Comparison of ENCODE assay signal across 19 cellular contexts in genomic region chr21:35297665-35298064, GRCh38.
DNase-seq lines count a peak whose midpoint lies in the region; ATAC-seq, FAIRE-seq and TF ChIP-seq lines count a peak whose summit lies in the region.
"Had no signal": no experiment of that assay in that cellular context is flagged by ENCODE, and none has a peak within 500 bp of the region (broad histone marks: within the 10 kb centered on the region; RNA-seq: fewer than 3 reads in every experiment).

No MANE protein-coding gene starts in this region.

- no peak overlapping the region for H4K5ac ChIP-seq in H1 (ENCODE audit: insufficient read length, low read depth, low read length)

- H3K56ac ChIP-seq in H1 (replicated peaks; ENCODE audit: insufficient read length, low read depth, low read length), result no peak overlapping the region

- H2BK5ac ChIP-seq in H1 (ENCODE audit: low read depth, low read length), result no peak overlapping the region; the same call in 1 of the 2 replicates

- H3K9me3 Mint-ChIP-seq in stimulated activated naive B cell treated with anti-CD40 and anti-IgM and Interleukin-4, amounts not matched to agents 10 μg/mL and 1 μg/mL and 100 μg/mL, for 72 hours, result peaks cover 10 to 12% of the 10 kb centered on the region in 2 donors
- H3K9me3 Mint-ChIP-seq: CD4-positive, alpha-beta T cell had no signal

- peak overlapping the region; percentile 59 for H3K9ac ChIP-seq in OCI-LY3 (ENCODE audit: low read length)
- no peak overlapping the region for H3K9ac ChIP-seq in H1 (replicated peaks in 1 of 4; ENCODE audit: extremely low read depth in 1 of 4, low read depth in 3 of 4, low read length in 3 of 4)

- H3K9me3 ChIP-seq in OCI-LY3 (ENCODE audit: insufficient read depth, low read length), result no peaks in the 10 kb centered on the region
- no peaks in the 10 kb centered on the region; a peak in 1 of 4 replicates for H3K9me3 ChIP-seq in H1 (ENCODE audit: insufficient read depth in 2 of 2, low read depth in 1 of 2, low read length in 1 of 2)
- H3K9me3 ChIP-seq: Caco-2 had no signal

- 90 to 100% methylated on average over 1 to 4 of the region's 4 CpGs for WGBS in H1 (ENCODE audit: extremely low coverage in 1 of 2, insufficient coverage in 1 of 2, insufficient read length in 1 of 2, insufficient replicate concordance in 2 of 2, low coverage in 1 of 2, low lambda C conversion rate in 2 of 2, missing lambda C conversion rate in 1 of 2), 2 experiments

- FAIRE-seq in H1 (lab: Jason Lieb, UNC), result no peak
- FAIRE-seq: A204.1, D721Med, HTR-8/SVneo had no signal

- CTCF ChIA-PET in H1 (lab: Charles Lee; ENCODE audit: partially characterized antibody), result interaction anchor here (0.6 to 1.4 kb wide), 3 partner anchors 24 to 732 kb away, joined by 3 to 4 read pairs (median 4); no protein-coding TSS in a partner anchor

- no peak for TF ChIP-seq POLR2A in H1 (IDR thresholded peaks at IDR 0.05; ENCODE audit: control extremely low read depth in 1 of 2, low read depth in 2 of 2, low read length in 2 of 2)

- no peak overlapping the region for H3K23ac ChIP-seq in H1 (ENCODE audit: insufficient read length)

- H3K36me3 Mint-ChIP-seq in stimulated activated naive B cell treated with anti-CD40 and anti-IgM and Interleukin-4, amounts not matched to agents 10 μg/mL and 1 μg/mL and 100 μg/mL, for 72 hours, result peaks cover 8 to 12% of the 10 kb centered on the region in 2 donors

- H3K4me1 ChIP-seq in OCI-LY3 (ENCODE audit: low read length) (peaks cover 31% of the 10 kb centered on the region), H1 (replicated peaks in 1 of 4; ENCODE audit: control insufficient read depth in 3 of 4, insufficient read depth in 4 of 4, low read length in 3 of 4) (peaks cover 0 to 10% (median 3%) of the 10 kb centered on the region in 4 experiments; a peak in 2 of 7 replicates)
- H3K4me1 ChIP-seq: Caco-2 had no signal

- H3K18ac ChIP-seq in H1 (ENCODE audit: extremely low read depth, low read length), result no peak overlapping the region

- H3K4me3 ChIP-seq in OCI-LY3 (ENCODE audit: low read length) (peak overlapping the region; percentile 57), H1 (ENCODE audit: extremely low read depth in 1 of 4, insufficient read depth in 2 of 4, low read depth in 3 of 4, low read length in 4 of 4) (no peak overlapping the region)

- H3K14ac ChIP-seq in H1 (ENCODE audit: insufficient read length), result no peak overlapping the region

- no peak overlapping the region for H4K91ac ChIP-seq in H1 (replicated peaks; ENCODE audit: insufficient read length, low read length)

- H3K4me2 ChIP-seq in OCI-LY3 (ENCODE audit: low read length) (peak overlapping the region; percentile 69), H1 (ENCODE audit: insufficient read depth in 1 of 2, low read depth in 2 of 2, low read length in 2 of 2) (no peak overlapping the region)

- POLR2A ChIA-PET in H1 (lab: Charles Lee; ENCODE audit: partially characterized antibody), result no interaction called here

- DNase-seq in H1 (ENCODE audit: low read depth in 1 of 2, low spot score in 2 of 2) (no peak), NCI-H128 (lab: John Stamatoyannopoulos, UW; ENCODE audit: unreplicated experiment) (no peak), DMS153 treated with DMSO at 0.1 percent for 48 hours (lab: John Stamatoyannopoulos, UW; ENCODE audit: unreplicated experiment) (no peak)
- no peak for DNase-seq in stimulated activated naive B cell treated with anti-CD40 and anti-IgM and Interleukin-4, amounts not matched to agents 10 μg/mL and 1 μg/mL and 100 μg/mL, for 72 hours
- DNase-seq in stimulated activated CD4-positive, alpha-beta T cell treated with anti-CD3 and anti-CD28 coated beads, Interleukin-4, amount 100 ng/mL, for 4 hours, result no peak
- DNase-seq: AML-193; Caco-2; CD4-positive, alpha-beta T cell; DMS79; GDM1; GOT3; H9 had no signal

- H3K4me3 Mint-ChIP-seq in stimulated activated naive B cell treated with anti-CD40 and anti-IgM and Interleukin-4, amounts not matched to agents 10 μg/mL and 1 μg/mL and 100 μg/mL, for 72 hours, result no peak overlapping the region
- H3K4me3 Mint-ChIP-seq: CD4-positive, alpha-beta T cell; H9; IgD-negative memory B cell had no signal

- H3K79me1 ChIP-seq in H1 (ENCODE audit: low read depth, low read length), result no peaks in the 10 kb centered on the region

- no peak for TF ChIP-seq RAD21 in H1 (IDR thresholded peaks at IDR 0.05 in 1 of 2, conservative IDR thresholded peaks at IDR 0.05 in 1 of 2; ENCODE audit: low read depth in 2 of 2, low read length in 2 of 2)

- no peak overlapping the region for H3K4ac ChIP-seq in H1 (replicated peaks; ENCODE audit: insufficient read length, low read depth, low read length)

- no peak overlapping the region for H2BK120ac ChIP-seq in H1 (replicated peaks; ENCODE audit: low read depth, low read length)

- no peak overlapping the region for H3K27ac Mint-ChIP-seq in stimulated activated naive B cell treated with anti-CD40 and anti-IgM and Interleukin-4, amounts not matched to agents 10 μg/mL and 1 μg/mL and 100 μg/mL, for 72 hours
- H3K27ac Mint-ChIP-seq: CD4-positive, alpha-beta T cell; H9; IgD-negative memory B cell had no signal

- peaks cover 6 to 14% of the 10 kb centered on the region in 2 donors for H3K4me1 Mint-ChIP-seq in stimulated activated naive B cell treated with anti-CD40 and anti-IgM and Interleukin-4, amounts not matched to agents 10 μg/mL and 1 μg/mL and 100 μg/mL, for 72 hours

- peaks cover 4 to 5% of the 10 kb centered on the region in 2 donors for H3K27me3 Mint-ChIP-seq in stimulated activated naive B cell treated with anti-CD40 and anti-IgM and Interleukin-4, amounts not matched to agents 10 μg/mL and 1 μg/mL and 100 μg/mL, for 72 hours
- H3K27me3 Mint-ChIP-seq: CD4-positive, alpha-beta T cell had no signal

- TF ChIP-seq CTCF in OCI-LY3 (IDR thresholded peaks at IDR 0.05; ENCODE audit: low read depth, low read length), result no peak
- TF ChIP-seq CTCF in H1 (IDR thresholded peaks at IDR 0.05; ENCODE audit: control extremely low read depth in 1 of 3, insufficient read depth in 1 of 3, low read depth in 1 of 3, low read length in 3 of 3), result no peak

- peak overlapping the region; percentile 45 for H3K27ac ChIP-seq in OCI-LY3 (ENCODE audit: low read length)
- H3K27ac ChIP-seq in H1 (ENCODE audit: low read depth, low read length), result no peak overlapping the region
- H3K27ac ChIP-seq: C4-2B had no signal

- H2AFZ ChIP-seq in OCI-LY3 (ENCODE audit: low read depth, low read length) (peak overlapping the region; percentile 64), H1 (ENCODE audit: low read length) (no peak overlapping the region)

- no peak overlapping the region for H2BK12ac ChIP-seq in H1 (ENCODE audit: low read depth, low read length)

- H4K20me1 ChIP-seq in OCI-LY3 (ENCODE audit: insufficient read depth, low read length) (no peaks in the 10 kb centered on the region), H1 (replicated peaks in 1 of 2; ENCODE audit: control insufficient read depth in 1 of 2, insufficient read depth in 2 of 2, low read length in 2 of 2) (no peaks in the 10 kb centered on the region)

- H3K23me2 ChIP-seq in H1 (ENCODE audit: low read depth, low read length), result 0 out of 2 replicates have a peak, but pooled peaks cover 3% of the 10 kb centered on the region

- H3K27me3 ChIP-seq in OCI-LY3 (ENCODE audit: low read depth, low read length), result no peaks in the 10 kb centered on the region
- no peaks in the 10 kb centered on the region; a peak in 1 of 7 replicates for H3K27me3 ChIP-seq in H1 (replicated peaks in 1 of 4; ENCODE audit: control insufficient read depth in 3 of 4, extremely low read depth in 1 of 4, insufficient read depth in 3 of 4, low read length in 3 of 4)

- peak; percentile 54 for ATAC-seq in GM18519 (IDR thresholded peaks at IDR 0.05; ENCODE audit: low FRiP score, unreplicated experiment)
- peak; percentile 44 to 74 for ATAC-seq in stimulated activated naive B cell treated with anti-CD40 and anti-IgM and Interleukin-4, amounts not matched to agents 10 μg/mL and 1 μg/mL and 100 μg/mL, for 72 hours (replicated peaks)

- no peaks in the 10 kb centered on the region for H3K36me3 ChIP-seq in OCI-LY3 (replicated peaks; ENCODE audit: low read depth, low read length)
- H3K36me3 ChIP-seq in H1 (ENCODE audit: control insufficient read depth in 2 of 4, insufficient read depth in 4 of 4, low read length in 3 of 4), result no peaks in the 10 kb centered on the region

- H2BK20ac ChIP-seq in H1 (ENCODE audit: low read length), result 0 out of 2 replicates have a peak overlapping the region, but pooled peaks have one; percentile 62

- H3K79me2 ChIP-seq in OCI-LY3 (ENCODE audit: low read length), result no peaks in the 10 kb centered on the region
- H3K79me2 ChIP-seq in H1 (ENCODE audit: control insufficient read depth in 1 of 2, insufficient read depth in 2 of 2, low read length in 2 of 2), result no peaks in the 10 kb centered on the region

- TF ChIP-seq EP300 in H1 (IDR thresholded peaks at IDR 0.05; ENCODE audit: borderline replicate concordance in 1 of 2, low read depth in 2 of 2, low read length in 2 of 2), result no peak

- no peak overlapping the region for H4K8ac ChIP-seq in H1 (ENCODE audit: extremely low read depth, insufficient read depth, low read length)

- peak overlapping the region; percentile 88; the same call in 1 of the 2 replicates for H2BK15ac ChIP-seq in H1 (ENCODE audit: low read length)

- H2AK5ac ChIP-seq in H1 (ENCODE audit: low read depth, low read length), result no peak overlapping the region

TF ChIP-seq in H1, 55 proteins besides CTCF, POLR2A, EP300 and RAD21 (continues in another document):
- TF ChIP-seq CREB1 (IDR thresholded peaks at IDR 0.05), result no peak
- TF ChIP-seq HDAC6 (IDR thresholded peaks at IDR 0.05; ENCODE audit: low read depth, low read length), result no peak
- no peak for TF ChIP-seq BRCA1 (IDR thresholded peaks at IDR 0.05; ENCODE audit: low read depth, low read length)
- no peak for TF ChIP-seq SIX5 (IDR thresholded peaks at IDR 0.05; ENCODE audit: low read depth, low read length)
- no peak for TF ChIP-seq MAX (IDR thresholded peaks at IDR 0.05)
- no peak for TF ChIP-seq NANOG (IDR thresholded peaks at IDR 0.05; ENCODE audit: insufficient read depth, low read depth, low read length, poor library complexity, severe bottlenecking)
- no peak for TF ChIP-seq CBX8 (IDR thresholded peaks at IDR 0.05; ENCODE audit: borderline replicate concordance, low read depth, low read length)
- no peak for TF ChIP-seq MAFK (IDR thresholded peaks at IDR 0.05; ENCODE audit: low read depth, low read length)
- TF ChIP-seq SAP30 (IDR thresholded peaks at IDR 0.05; ENCODE audit: insufficient read depth, insufficient replicate concordance, low read length), result no peak
- no peak for TF ChIP-seq ZNF274 (IDR thresholded peaks at IDR 0.05; ENCODE audit: borderline replicate concordance, extremely low read depth, low read length)
